Comparison of ENCODE assay signal across 15 cellular contexts in genomic region chr3:188558343-188559068, GRCh38.
DNase-seq lines count a peak whose midpoint lies in the region; TF ChIP-seq lines count a peak whose summit lies in the region.
"Had no signal": no experiment of that assay in that cellular context is flagged by ENCODE, and none has a peak within 500 bp of the region (broad histone marks: within the 10 kb centered on the region; RNA-seq: fewer than 3 reads in every experiment).

No MANE protein-coding gene starts in this region.

- no peaks in the 10 kb centered on the region for H3K9me3 ChIP-seq in GM23248 (ENCODE audit: low read depth)
- H3K9me3 ChIP-seq: SJCRH30 had no signal

- no peak overlapping the region for H3K4me3 Mint-ChIP-seq in type B pancreatic cell
- H3K4me3 Mint-ChIP-seq in activated CD4-positive, alpha-beta T cell treated with anti-CD3 and anti-CD28 coated beads, Interleukin-2, amount 10 ng/mL, durations not matched to agents 7 days and 5 days, result no peak overlapping the region
- H3K4me3 Mint-ChIP-seq: activated naive CD8-positive, alpha-beta T cell had no signal

- peaks cover 28% of the 10 kb centered on the region for H3K4me1 ChIP-seq in ACC112 (ENCODE audit: control insufficient read depth, insufficient read depth, low read length, unreplicated experiment)
- H3K4me1 ChIP-seq in GM23248 (ENCODE audit: insufficient read depth), result peaks cover 26% of the 10 kb centered on the region
- H3K4me1 ChIP-seq: parathyroid adenoma, SJCRH30 had no signal

- DNase-seq in GM23248, result peak; percentile 72
- peak; percentile 18 for DNase-seq in dedifferentiated amniotic fluid mesenchymal stem cell (ENCODE audit: extremely low spot score)
- peak; percentile 40 for DNase-seq in myocyte (ENCODE audit: low read depth)
- DNase-seq in type B pancreatic cell (ENCODE audit: extremely low spot score, unreplicated experiment), result no peak
- no peak for DNase-seq in activated CD4-positive, alpha-beta T cell treated with anti-CD3 and anti-CD28 coated beads, Interleukin-2, amount 10 ng/mL, durations not matched to agents 7 days and 5 days
- DNase-seq in hepatic stellate cell (ENCODE audit: low spot score), result no peak
- no peak for DNase-seq in 8988T
- DNase-seq: cerebellar nuclear complex, erythroblast, NCI-H1092, NCI-H345, SJCRH30 had no signal

- no peaks in the 10 kb centered on the region for H3K9me3 Mint-ChIP-seq in type B pancreatic cell
- no peaks in the 10 kb centered on the region for H3K9me3 Mint-ChIP-seq in activated CD4-positive, alpha-beta T cell treated with anti-CD3 and anti-CD28 coated beads, Interleukin-2, amount 10 ng/mL, durations not matched to agents 7 days and 5 days

- no peaks in the 10 kb centered on the region for H3K4me1 Mint-ChIP-seq in type B pancreatic cell (ENCODE audit: unreplicated experiment)
- peaks cover 15% of the 10 kb centered on the region for H3K4me1 Mint-ChIP-seq in activated CD4-positive, alpha-beta T cell treated with anti-CD3 and anti-CD28 coated beads, Interleukin-2, amount 10 ng/mL, durations not matched to agents 7 days and 5 days

- H3K27ac ChIP-seq in ACC112 (ENCODE audit: low read depth, low read length) (peak overlapping the region; percentile 58), GM23248 (peak overlapping the region; percentile 56)
- H3K27ac ChIP-seq: parathyroid adenoma, SJCRH30 had no signal

- no peak overlapping the region for H2AFZ ChIP-seq in ACC112 (ENCODE audit: low read length, unreplicated experiment)
- H2AFZ ChIP-seq in GM23248, result no peak overlapping the region
- H2AFZ ChIP-seq: parathyroid adenoma had no signal

- H3K27ac Mint-ChIP-seq in type B pancreatic cell, result no peak overlapping the region
- no peak overlapping the region for H3K27ac Mint-ChIP-seq in activated CD4-positive, alpha-beta T cell treated with anti-CD3 and anti-CD28 coated beads, Interleukin-2, amount 10 ng/mL, durations not matched to agents 7 days and 5 days
- H3K27ac Mint-ChIP-seq: activated naive CD8-positive, alpha-beta T cell had no signal

- no peaks in the 10 kb centered on the region; the same call in 1 of the 2 replicates for H3K9me2 ChIP-seq in GM23248 (ENCODE audit: insufficient read depth)

- CTCF ChIA-PET in activated CD4-positive, alpha-beta T cell treated with anti-CD3 and anti-CD28 coated beads, Interleukin-2, amount 10 ng/mL, durations not matched to agents 7 days and 5 days (lab: Charles Lee), result no interaction called here

- H3K9ac ChIP-seq in GM23248, result no peak overlapping the region
- H3K9ac ChIP-seq: parathyroid adenoma had no signal

- H4K20me1 ChIP-seq in GM23248 (ENCODE audit: insufficient read depth), result no peaks in the 10 kb centered on the region

- H3K36me3 ChIP-seq in ACC112 (ENCODE audit: insufficient read depth, low read length) (no peaks in the 10 kb centered on the region), GM23248 (ENCODE audit: low read depth) (no peaks in the 10 kb centered on the region)
- H3K36me3 ChIP-seq: SJCRH30 had no signal

- TF ChIP-seq CTCF in type B pancreatic cell (conservative IDR thresholded peaks at IDR 0.05), result no peak

- no peaks in the 10 kb centered on the region for H3K27me3 Mint-ChIP-seq in type B pancreatic cell
- H3K27me3 Mint-ChIP-seq in activated CD4-positive, alpha-beta T cell treated with anti-CD3 and anti-CD28 coated beads, Interleukin-2, amount 10 ng/mL, durations not matched to agents 7 days and 5 days, result no peaks in the 10 kb centered on the region
- H3K27me3 Mint-ChIP-seq: activated naive CD8-positive, alpha-beta T cell had no signal

- peaks cover 22% of the 10 kb centered on the region for H3F3A ChIP-seq in GM23248 (ENCODE audit: insufficient read depth)

- in situ Hi-C loops in GM23248 (cut with MboI), result no loop called here

- 68 to 72% methylated on average over 5 of the region's 5 CpGs for WGBS in GM23248 (ENCODE audit: low coverage in 1 of 2, low lambda C conversion rate in 2 of 2, missing lambda C conversion rate in 2 of 2), 2 experiments

- H3K27me3 ChIP-seq in ACC112 (ENCODE audit: insufficient read depth, low read length), result no peaks in the 10 kb centered on the region
- H3K27me3 ChIP-seq in GM23248 (replicated peaks; ENCODE audit: insufficient read depth), result no peaks in the 10 kb centered on the region
- H3K27me3 ChIP-seq: SJCRH30 had no signal

- POLR2A ChIA-PET in activated CD4-positive, alpha-beta T cell treated with anti-CD3 and anti-CD28 coated beads, Interleukin-2, amount 10 ng/mL, durations not matched to agents 7 days and 5 days (lab: Charles Lee), result no interaction called here

- H3K79me2 ChIP-seq in ACC112 (ENCODE audit: control insufficient read depth, insufficient read depth, low read length, unreplicated experiment), result no peaks in the 10 kb centered on the region
- peaks cover 13% of the 10 kb centered on the region; the same call in 1 of the 2 replicates for H3K79me2 ChIP-seq in GM23248 (ENCODE audit: insufficient read depth)
- H3K79me2 ChIP-seq: parathyroid adenoma had no signal

- H3K36me3 Mint-ChIP-seq in type B pancreatic cell, result peaks cover 5% of the 10 kb centered on the region
- H3K36me3 Mint-ChIP-seq in activated CD4-positive, alpha-beta T cell treated with anti-CD3 and anti-CD28 coated beads, Interleukin-2, amount 10 ng/mL, durations not matched to agents 7 days and 5 days (ENCODE audit: low read depth), result peaks cover 1% of the 10 kb centered on the region

- H3K4me2 ChIP-seq in GM23248 (ENCODE audit: unreplicated experiment), result peak overlapping the region; percentile 10

- 0 out of 2 replicates have a peak overlapping the region, but pooled peaks have one; percentile 27 for H3K4me3 ChIP-seq in ACC112 (ENCODE audit: low read depth, low read length)
- no peak overlapping the region for H3K4me3 ChIP-seq in GM23248
- H3K4me3 ChIP-seq: SJCRH30 had no signal

Comparison
In these comparisons a context has a peak if more than half of its experiments do, and no peak if none do; other contexts are left out.
1. DNase-seq: peak in GM23248 (single experiment), dedifferentiated amniotic fluid mesenchymal stem cell (single experiment) and myocyte (single experiment); none in type B pancreatic cell (single experiment), activated CD4-positive, alpha-beta T cell treated with anti-CD3 and anti-CD28 coated beads, Interleukin-2, amount 10 ng/mL, durations not matched to agents 7 days and 5 days (single experiment), hepatic stellate cell (single experiment) and 8988T (single experiment).